10 cellular contexts compared by ENCODE assay signal in the genomic region with DNA sequence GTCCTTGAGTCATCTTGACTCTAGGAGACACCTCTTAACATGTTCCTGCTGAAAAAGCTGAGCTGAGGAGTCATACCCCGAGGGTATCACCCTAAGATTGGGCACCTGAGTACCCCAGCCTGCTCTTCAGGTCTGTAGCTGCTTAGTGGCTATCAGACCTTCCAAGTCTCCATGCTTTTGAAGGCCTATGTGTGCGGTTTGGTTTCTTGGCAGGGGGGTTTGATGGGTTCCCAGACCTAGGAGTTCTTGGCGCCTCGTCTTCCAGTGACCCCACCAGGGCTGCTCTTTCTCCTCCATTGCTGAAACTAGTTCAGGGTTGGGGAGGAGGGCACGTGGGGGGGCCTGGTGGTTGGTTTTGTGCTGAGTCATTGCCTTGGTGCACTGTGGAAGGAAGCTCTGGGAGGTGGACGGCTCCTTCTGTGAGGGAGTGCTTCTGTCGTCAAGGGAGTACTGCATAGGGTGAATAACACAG. TPM values are rescaled to one million over a fixed set of nuclear protein-coding genes. Genes with fewer than 3 reads are reported as not detected.
DNase-seq lines count a peak whose midpoint lies in the region; FAIRE-seq lines count a peak whose summit lies in the region.
"Had no signal": no experiment of that assay in that cellular context is flagged by ENCODE, and none has a peak within 500 bp of the region (broad histone marks: within the 10 kb centered on the region; RNA-seq: fewer than 3 reads in every experiment).

No MANE protein-coding gene starts in this region.

- H3K4me3 ChIP-seq in H7 (ENCODE audit: insufficient read depth, low read depth, low read length): no peak overlapping the region
- H3K4me3 ChIP-seq: dorsolateral prefrontal cortex had no signal

- DNase-seq in HTR-8/SVneo (ENCODE audit: insufficient read length, low spot score): peak; percentile 23
- peak; percentile 80 for DNase-seq in RPMI7951 (ENCODE audit: low read depth)
- DNase-seq in epithelial cell of prostate (ENCODE audit: low read depth, low spot score): no peak
- DNase-seq in stimulated activated CD8-positive, alpha-beta memory T cell treated with anti-CD3 and anti-CD28 coated beads, Interleukin-4, amount 100 ng/mL, for 48 hours: peak; percentile 49
- DNase-seq in NCI-H524 (lab: John Stamatoyannopoulos, UW): no peak
- DNase-seq in NCI-H146 treated with DMSO at 0.1 percent for 48 hours (lab: John Stamatoyannopoulos, UW; ENCODE audit: unreplicated experiment): no peak
- DNase-seq in H7: no peak
- DNase-seq: dorsolateral prefrontal cortex; NCI-H1930; stimulated activated CD4-positive, alpha-beta T cell treated with anti-CD3 and anti-CD28 coated beads, Interleukin-2, amount 100 ng/mL, for 24 hours had no signal

- no peak for FAIRE-seq in HTR-8/SVneo (lab: Jason Lieb, UNC)

- H3K27me3 ChIP-seq in H7 (ENCODE audit: control insufficient read depth, insufficient read depth, low read length): no peaks in the 10 kb centered on the region
- H3K27me3 ChIP-seq: dorsolateral prefrontal cortex had no signal

- no peaks in the 10 kb centered on the region for H3K36me3 ChIP-seq in H7 (replicated peaks; ENCODE audit: control insufficient read depth, insufficient read depth, low read length)

- H3K27ac ChIP-seq in epithelial cell of prostate: peak overlapping the region; percentile 23

RNA-seq across cellular contexts. Expression of gene IGF2R, which starts 20.1 kb away (rescaled TPM):
- 32.4 and 36.2 TPM in 2 replicates for total RNA-seq in RPMI7951 (2014; rRNA removed; shearing (Covaris generic))
- total RNA-seq in H7 (2014; rRNA removed; shearing (Covaris generic)): 27.9 and 29.4 TPM in 2 replicates

Comparison
In these comparisons a context has a peak if more than half of its experiments do, and no peak if none do; other contexts are left out.
1. DNase-seq: peak in HTR-8/SVneo (single experiment), RPMI7951 (single experiment) and stimulated activated CD8-positive, alpha-beta memory T cell treated with anti-CD3 and anti-CD28 coated beads, Interleukin-4, amount 100 ng/mL, for 48 hours (single experiment); none in epithelial cell of prostate (single experiment), NCI-H524 (0 of 2), NCI-H146 treated with DMSO at 0.1 percent for 48 hours (single experiment) and H7 (single experiment).